ENCODE assay signal across 1 cellular context in genomic region chr7:143287935-143288826, GRCh38.
TF ChIP-seq lines count a peak whose summit lies in the region.

Gene CASP2, plus strand, starts transcription at chr7:143288351. Its CDS starts 105 bp downstream, at chr7:143288456.

TF ChIP-seq in HepG2, 621 proteins besides CTCF, POLR2A, EP300 and RAD21 (continued from another document and continues in another):
- TF ChIP-seq NONO (IDR thresholded peaks at IDR 0.05) = no peak
- TF ChIP-seq NONO (CRISPR knock-in tag; conservative IDR thresholded peaks at IDR 0.05) = peak; percentile 70; the same call in 1 of the 2 replicates
- TF ChIP-seq CHD2 (IDR thresholded peaks at IDR 0.05; ENCODE audit: low read depth, low read length) = no peak
- TF ChIP-seq ELF3 (CRISPR knock-in tag; IDR thresholded peaks at IDR 0.05) = peak; percentile 50; the same call in 1 of the 2 replicates
- no peak for TF ChIP-seq ETV6 (CRISPR knock-in tag; conservative IDR thresholded peaks at IDR 0.05)
- no peak for TF ChIP-seq FOXO1 (CRISPR knock-in tag; IDR thresholded peaks at IDR 0.05)
- TF ChIP-seq ZNF552 (CRISPR knock-in tag; IDR thresholded peaks at IDR 0.05; ENCODE audit: borderline replicate concordance) = no peak
- 0 out of 2 replicates have a peak, but pooled peaks have one; percentile 85 for TF ChIP-seq REL (CRISPR knock-in tag; conservative IDR thresholded peaks at IDR 0.05)
- TF ChIP-seq ZNF557 (CRISPR knock-in tag; IDR thresholded peaks at IDR 0.05) = no peak
- no peak for TF ChIP-seq ARNT (IDR thresholded peaks at IDR 0.05)
- TF ChIP-seq ZNF562 (CRISPR knock-in tag; IDR thresholded peaks at IDR 0.05; ENCODE audit: borderline replicate concordance) = no peak
- no peak for TF ChIP-seq MTA3 (CRISPR knock-in tag; IDR thresholded peaks at IDR 0.05)
- TF ChIP-seq MEIS1 (CRISPR knock-in tag; IDR thresholded peaks at IDR 0.05; ENCODE audit: borderline replicate concordance) = peak; percentile 41; the same call in 1 of the 2 replicates
- no peak for TF ChIP-seq ZFP41 (CRISPR knock-in tag; IDR thresholded peaks at IDR 0.05; ENCODE audit: borderline replicate concordance)
- TF ChIP-seq, protein P1, sequence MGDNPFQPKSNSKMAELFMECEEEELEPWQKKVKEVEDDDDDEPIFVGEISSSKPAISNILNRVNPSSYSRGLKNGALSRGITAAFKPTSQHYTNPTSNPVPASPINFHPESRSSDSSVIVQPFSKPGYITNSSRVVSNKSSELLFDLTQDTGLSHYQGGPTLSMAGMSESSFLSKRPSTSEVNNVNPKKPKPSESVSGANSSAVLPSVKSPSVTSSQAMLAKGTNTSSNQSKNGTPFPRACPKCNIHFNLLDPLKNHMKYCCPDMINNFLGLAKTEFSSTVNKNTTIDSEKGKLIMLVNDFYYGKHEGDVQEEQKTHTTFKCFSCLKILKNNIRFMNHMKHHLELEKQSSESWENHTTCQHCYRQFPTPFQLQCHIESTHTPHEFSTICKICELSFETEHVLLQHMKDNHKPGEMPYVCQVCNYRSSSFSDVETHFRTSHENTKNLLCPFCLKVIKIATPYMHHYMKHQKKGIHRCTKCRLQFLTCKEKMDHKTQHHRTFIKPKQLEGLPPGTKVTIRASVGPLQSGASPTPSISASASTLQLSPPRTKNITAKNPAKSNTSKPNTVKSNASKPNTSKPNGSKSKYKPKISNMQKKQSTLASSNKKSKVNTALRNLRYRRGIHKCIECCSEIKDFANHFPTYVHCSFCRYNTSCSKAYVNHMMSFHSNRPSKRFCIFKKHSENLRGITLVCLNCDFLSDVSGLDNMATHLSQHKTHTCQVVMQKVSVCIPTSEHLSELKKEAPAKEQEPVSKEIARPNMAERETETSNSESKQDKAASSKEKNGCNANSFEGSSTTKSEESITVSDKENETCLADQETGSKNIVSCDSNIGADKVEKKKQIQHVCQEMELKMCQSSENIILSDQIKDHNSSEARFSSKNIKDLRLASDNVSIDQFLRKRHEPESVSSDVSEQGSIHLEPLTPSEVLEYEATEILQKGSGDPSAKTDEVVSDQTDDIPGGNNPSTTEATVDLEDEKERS (CRISPR knock-in tag; IDR thresholded peaks at IDR 0.05) = 0 out of 2 replicates have a peak, but pooled peaks have one; percentile 31
- TF ChIP-seq TFAP4 (IDR thresholded peaks at IDR 0.05; ENCODE audit: borderline replicate concordance, low read depth) = no peak
- TF ChIP-seq ZNF709 (CRISPR knock-in tag; IDR thresholded peaks at IDR 0.05) = peak; percentile 82; the same call in 1 of the 2 replicates
- TF ChIP-seq TBL1XR1 (IDR thresholded peaks at IDR 0.05; ENCODE audit: borderline replicate concordance, low read length, partially characterized antibody) = no peak
- no peak for TF ChIP-seq ZNF326 (CRISPR knock-in tag; IDR thresholded peaks at IDR 0.05; ENCODE audit: borderline replicate concordance)
- TF ChIP-seq EHMT2 (IDR thresholded peaks at IDR 0.05; ENCODE audit: borderline replicate concordance, low read depth, low read length) = no peak
- TF ChIP-seq ZNF350 (CRISPR knock-in tag; IDR thresholded peaks at IDR 0.05; ENCODE audit: borderline replicate concordance, low read depth) = no peak; the same call in 1 of the 2 replicates
- TF ChIP-seq HBP1 (CRISPR knock-in tag; IDR thresholded peaks at IDR 0.05; ENCODE audit: low read depth) = no peak
- TF ChIP-seq ZNF703 (CRISPR knock-in tag; IDR thresholded peaks at IDR 0.05; ENCODE audit: borderline replicate concordance) = no peak
- TF ChIP-seq KLF11 (CRISPR knock-in tag; IDR thresholded peaks at IDR 0.05) = no peak
- TF ChIP-seq RXRB (CRISPR knock-in tag; IDR thresholded peaks at IDR 0.05; ENCODE audit: borderline replicate concordance) = 0 out of 2 replicates have a peak, but pooled peaks have one; percentile 13
- TF ChIP-seq ZFP37 (CRISPR knock-in tag; IDR thresholded peaks at IDR 0.05; ENCODE audit: borderline replicate concordance) = no peak
- TF ChIP-seq PBX3 (CRISPR knock-in tag; IDR thresholded peaks at IDR 0.05; ENCODE audit: borderline replicate concordance) = no peak
- TF ChIP-seq REST (IDR thresholded peaks at IDR 0.05; ENCODE audit: borderline replicate concordance in 1 of 2, low read depth in 1 of 2, low read length in 2 of 2) = peak in 1 of 2 experiments; percentile 8; a peak in 1 of 4 replicates
- no peak for TF ChIP-seq KLF6 (CRISPR knock-in tag; IDR thresholded peaks at IDR 0.05)
- TF ChIP-seq PLRG1 (conservative IDR thresholded peaks at IDR 0.05) = no peak
- TF ChIP-seq SMAD3 (CRISPR knock-in tag; IDR thresholded peaks at IDR 0.05) = no peak
- TF ChIP-seq ZNF337 (CRISPR knock-in tag; IDR thresholded peaks at IDR 0.05; ENCODE audit: borderline replicate concordance, low read depth) = no peak
- TF ChIP-seq ZNF124 (CRISPR knock-in tag; IDR thresholded peaks at IDR 0.05) = peak; percentile 74; the same call in 1 of the 2 replicates
- no peak for TF ChIP-seq STAG1 (CRISPR knock-in tag; IDR thresholded peaks at IDR 0.05)
- 0 out of 2 replicates have a peak, but pooled peaks have one; percentile 19 for TF ChIP-seq EEA1 (CRISPR knock-in tag; IDR thresholded peaks at IDR 0.05; ENCODE audit: borderline replicate concordance)
- peak; percentile 67; the same call in 1 of the 2 replicates for TF ChIP-seq YEATS4 (CRISPR knock-in tag; IDR thresholded peaks at IDR 0.05; ENCODE audit: borderline replicate concordance)
- no peak for TF ChIP-seq DDIT3 (CRISPR knock-in tag; IDR thresholded peaks at IDR 0.05)
- TF ChIP-seq NFYC (CRISPR knock-in tag; IDR thresholded peaks at IDR 0.05) = peak; percentile 78
- no peak for TF ChIP-seq HNRNPH1 (optimal IDR thresholded peaks at IDR 0.05; ENCODE audit: low read depth, low read length)
- peak; percentile 18; the same call in 1 of the 2 replicates for TF ChIP-seq PITX1 (CRISPR knock-in tag; IDR thresholded peaks at IDR 0.05)
- TF ChIP-seq, protein P2, sequence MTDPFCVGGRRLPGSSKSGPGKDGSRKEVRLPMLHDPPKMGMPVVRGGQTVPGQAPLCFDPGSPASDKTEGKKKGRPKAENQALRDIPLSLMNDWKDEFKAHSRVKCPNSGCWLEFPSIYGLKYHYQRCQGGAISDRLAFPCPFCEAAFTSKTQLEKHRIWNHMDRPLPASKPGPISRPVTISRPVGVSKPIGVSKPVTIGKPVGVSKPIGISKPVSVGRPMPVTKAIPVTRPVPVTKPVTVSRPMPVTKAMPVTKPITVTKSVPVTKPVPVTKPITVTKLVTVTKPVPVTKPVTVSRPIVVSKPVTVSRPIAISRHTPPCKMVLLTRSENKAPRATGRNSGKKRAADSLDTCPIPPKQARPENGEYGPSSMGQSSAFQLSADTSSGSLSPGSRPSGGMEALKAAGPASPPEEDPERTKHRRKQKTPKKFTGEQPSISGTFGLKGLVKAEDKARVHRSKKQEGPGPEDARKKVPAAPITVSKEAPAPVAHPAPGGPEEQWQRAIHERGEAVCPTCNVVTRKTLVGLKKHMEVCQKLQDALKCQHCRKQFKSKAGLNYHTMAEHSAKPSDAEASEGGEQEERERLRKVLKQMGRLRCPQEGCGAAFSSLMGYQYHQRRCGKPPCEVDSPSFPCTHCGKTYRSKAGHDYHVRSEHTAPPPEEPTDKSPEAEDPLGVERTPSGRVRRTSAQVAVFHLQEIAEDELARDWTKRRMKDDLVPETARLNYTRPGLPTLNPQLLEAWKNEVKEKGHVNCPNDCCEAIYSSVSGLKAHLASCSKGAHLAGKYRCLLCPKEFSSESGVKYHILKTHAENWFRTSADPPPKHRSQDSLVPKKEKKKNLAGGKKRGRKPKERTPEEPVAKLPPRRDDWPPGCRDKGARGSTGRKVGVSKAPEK (CRISPR knock-in tag; IDR thresholded peaks at IDR 0.05; ENCODE audit: borderline replicate concordance) = no peak
- TF ChIP-seq GPN1 (CRISPR knock-in tag; IDR thresholded peaks at IDR 0.05; ENCODE audit: borderline replicate concordance) = no peak
- TF ChIP-seq HNRNPLL (IDR thresholded peaks at IDR 0.05; ENCODE audit: low read depth, low read length, poor library complexity, severe bottlenecking) = peak; percentile 75
- TF ChIP-seq ZBTB44 (CRISPR knock-in tag; IDR thresholded peaks at IDR 0.05) = no peak
- TF ChIP-seq IKZF4 (CRISPR knock-in tag; IDR thresholded peaks at IDR 0.05; ENCODE audit: borderline replicate concordance, low read depth, not compliant biosample characterization) = peak; percentile 17
- TF ChIP-seq SALL2 (CRISPR knock-in tag; IDR thresholded peaks at IDR 0.05) = peak; percentile 57; the same call in 1 of the 2 replicates
- TF ChIP-seq NPAS2 (CRISPR knock-in tag; IDR thresholded peaks at IDR 0.05; ENCODE audit: borderline replicate concordance) = no peak
- TF ChIP-seq, protein P3, sequence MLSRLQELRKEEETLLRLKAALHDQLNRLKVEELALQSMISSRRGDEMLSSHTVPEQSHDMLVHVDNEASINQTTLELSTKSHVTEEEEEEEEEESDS (CRISPR knock-in tag; IDR thresholded peaks at IDR 0.05; ENCODE audit: borderline replicate concordance) = no peak
- TF ChIP-seq, protein P4, sequence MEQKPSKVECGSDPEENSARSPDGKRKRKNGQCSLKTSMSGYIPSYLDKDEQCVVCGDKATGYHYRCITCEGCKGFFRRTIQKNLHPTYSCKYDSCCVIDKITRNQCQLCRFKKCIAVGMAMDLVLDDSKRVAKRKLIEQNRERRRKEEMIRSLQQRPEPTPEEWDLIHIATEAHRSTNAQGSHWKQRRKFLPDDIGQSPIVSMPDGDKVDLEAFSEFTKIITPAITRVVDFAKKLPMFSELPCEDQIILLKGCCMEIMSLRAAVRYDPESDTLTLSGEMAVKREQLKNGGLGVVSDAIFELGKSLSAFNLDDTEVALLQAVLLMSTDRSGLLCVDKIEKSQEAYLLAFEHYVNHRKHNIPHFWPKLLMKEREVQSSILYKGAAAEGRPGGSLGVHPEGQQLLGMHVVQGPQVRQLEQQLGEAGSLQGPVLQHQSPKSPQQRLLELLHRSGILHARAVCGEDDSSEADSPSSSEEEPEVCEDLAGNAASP (CRISPR knock-in tag; IDR thresholded peaks at IDR 0.05; ENCODE audit: borderline replicate concordance) = no peak; the same call in 1 of the 2 replicates
- 0 out of 2 replicates have a peak, but pooled peaks have one; percentile 28 for TF ChIP-seq ZNF737 (CRISPR knock-in tag; IDR thresholded peaks at IDR 0.05; ENCODE audit: borderline replicate concordance)
- TF ChIP-seq MAFG (CRISPR knock-in tag; IDR thresholded peaks at IDR 0.05) = no peak
- TF ChIP-seq KLF13 (CRISPR knock-in tag; IDR thresholded peaks at IDR 0.05) = no peak
